In genomic region chr2:176852667-176853066, GRCh38 we compare ENCODE assay signal across 9 cellular contexts.
DNase-seq lines count a peak whose midpoint lies in the region; ATAC-seq and TF ChIP-seq lines count a peak whose summit lies in the region.
"Had no signal": no experiment of that assay in that cellular context is flagged by ENCODE, and none has a peak within 500 bp of the region (broad histone marks: within the 10 kb centered on the region; RNA-seq: fewer than 3 reads in every experiment).

No MANE protein-coding gene starts in this region.

- no CpG with 5 or more reads among the region's 3 CpGs for WGBS in mesendoderm (ENCODE audit: extremely low coverage, insufficient coverage, low lambda C conversion rate)
- WGBS in hepatocyte (ENCODE audit: low lambda C conversion rate, missing lambda C conversion rate): 41% methylated on average over 3 of the region's 3 CpGs

- peak; percentile 60 for ATAC-seq in GM21786 (IDR thresholded peaks at IDR 0.05; ENCODE audit: unreplicated experiment)

- no peak overlapping the region for H2BK15ac ChIP-seq in mesendoderm (replicated peaks; ENCODE audit: low read depth)

- no peak overlapping the region for H4K8ac ChIP-seq in mesendoderm (ENCODE audit: low read depth, low read length)

- H3K23ac ChIP-seq in mesendoderm (ENCODE audit: low read length): no peak overlapping the region

- H3K9ac ChIP-seq in NT2/D1 (ENCODE audit: insufficient read length, low read depth) (no peak overlapping the region), mesendoderm (ENCODE audit: low read length) (no peak overlapping the region)
- H3K9ac ChIP-seq: parathyroid adenoma had no signal

- H3K9me2 ChIP-seq in hepatocyte (replicated peaks; ENCODE audit: insufficient read depth): no peaks in the 10 kb centered on the region

- H2AFZ ChIP-seq in hepatocyte: no peak overlapping the region
- H2AFZ ChIP-seq: parathyroid adenoma had no signal

- no peaks in the 10 kb centered on the region for H3K9me3 ChIP-seq in NT2/D1 (ENCODE audit: insufficient read depth, low read length)
- no peaks in the 10 kb centered on the region for H3K9me3 ChIP-seq in ascending aorta
- H3K9me3 ChIP-seq in hepatocyte (ENCODE audit: low read depth): no peaks in the 10 kb centered on the region

- no peak overlapping the region for H3K18ac ChIP-seq in mesendoderm (ENCODE audit: low read length)

- H3K4ac ChIP-seq in mesendoderm (ENCODE audit: low read depth, low read length): no peak overlapping the region

- H2BK120ac ChIP-seq in mesendoderm (ENCODE audit: low read depth, low read length): no peak overlapping the region

- H3K36me3 ChIP-seq in NT2/D1 (ENCODE audit: insufficient read depth, insufficient read length, low read length) (no peaks in the 10 kb centered on the region), mesendoderm (ENCODE audit: control insufficient read depth, insufficient read depth, low read length) (no peaks in the 10 kb centered on the region), ascending aorta (no peaks in the 10 kb centered on the region), hepatocyte (replicated peaks; ENCODE audit: insufficient read depth, low read depth) (no peaks in the 10 kb centered on the region)

- H2AK5ac ChIP-seq in mesendoderm (ENCODE audit: low read length): no peak overlapping the region

- intact Hi-C loops in ascending aorta (cut with DNase I) (no loop called here), head of caudate nucleus (cut with DNase I) (no loop called here)

- no peak overlapping the region for H3K56ac ChIP-seq in mesendoderm (ENCODE audit: low read length)

- H2BK5ac ChIP-seq in mesendoderm (ENCODE audit: low read length): no peak overlapping the region

- H4K5ac ChIP-seq in mesendoderm (ENCODE audit: low read length): no peak overlapping the region

- H3K27me3 ChIP-seq in NT2/D1 (ENCODE audit: insufficient read depth, insufficient read length) (no peaks in the 10 kb centered on the region), mesendoderm (ENCODE audit: insufficient read depth, low read length, poor library complexity) (no peaks in the 10 kb centered on the region), ascending aorta (no peaks in the 10 kb centered on the region), hepatocyte (no peaks in the 10 kb centered on the region)

- H3K4me3 ChIP-seq in GM12865 (ENCODE audit: low read depth, low read length) (no peak overlapping the region), NT2/D1 (ENCODE audit: insufficient read length, low read depth) (no peak overlapping the region), mesendoderm (ENCODE audit: low read length) (no peak overlapping the region), ascending aorta (no peak overlapping the region), hepatocyte (no peak overlapping the region)

- no peak overlapping the region for H3K4me2 ChIP-seq in mesendoderm (ENCODE audit: low read length)
- H3K4me2 ChIP-seq in hepatocyte: no peak overlapping the region

- H3K4me1 ChIP-seq in NT2/D1 (ENCODE audit: insufficient read depth, insufficient read length): no peaks in the 10 kb centered on the region
- H3K4me1 ChIP-seq in mesendoderm (ENCODE audit: control insufficient read depth, low read depth, low read length): no peaks in the 10 kb centered on the region
- H3K4me1 ChIP-seq in ascending aorta: no peaks in the 10 kb centered on the region
- H3K4me1 ChIP-seq in hepatocyte (ENCODE audit: insufficient read depth): no peaks in the 10 kb centered on the region
- H3K4me1 ChIP-seq: parathyroid adenoma had no signal

- no peaks in the 10 kb centered on the region for H4K20me1 ChIP-seq in hepatocyte (ENCODE audit: insufficient read depth, poor library complexity, severe bottlenecking)

- no peak overlapping the region for H3K27ac ChIP-seq in mesendoderm (ENCODE audit: low read depth, low read length)
- H3K27ac ChIP-seq in ascending aorta: no peak overlapping the region
- no peak overlapping the region for H3K27ac ChIP-seq in hepatocyte
- H3K27ac ChIP-seq: parathyroid adenoma had no signal

- H3K79me2 ChIP-seq in mesendoderm (ENCODE audit: control insufficient read depth, insufficient read depth, low read length): no peaks in the 10 kb centered on the region
- H3K79me2 ChIP-seq in hepatocyte: no peaks in the 10 kb centered on the region
- H3K79me2 ChIP-seq: parathyroid adenoma had no signal

- TF ChIP-seq CTCF in GM12865 (IDR thresholded peaks at IDR 0.05; ENCODE audit: insufficient read depth, low read depth, low read length, missing control alignments): no peak
- no peak for TF ChIP-seq CTCF in ascending aorta (IDR thresholded peaks at IDR 0.05)
- TF ChIP-seq CTCF in hepatocyte (IDR thresholded peaks at IDR 0.05; ENCODE audit: poor library complexity): no peak

- peak; percentile 40 for DNase-seq in GM12865 (ENCODE audit: low read depth)
- peak; percentile 40 for DNase-seq in NT2/D1 (ENCODE audit: low read depth, low spot score)
- peak; percentile 32 for DNase-seq in mesendoderm
- DNase-seq in ascending aorta (ENCODE audit: low spot score in 2 of 2): no peak
- no peak for DNase-seq in hepatocyte (ENCODE audit: low spot score)
- DNase-seq in NCI-H446 (lab: John Stamatoyannopoulos, UW): no peak
- DNase-seq in head of caudate nucleus: no peak

- no peaks in the 10 kb centered on the region for H3K79me1 ChIP-seq in mesendoderm (ENCODE audit: low read length)

Comparison
In these comparisons a context has a peak if more than half of its experiments do, and no peak if none do; other contexts are left out.
1. DNase-seq: peak in GM12865 (single experiment), NT2/D1 (single experiment) and mesendoderm (single experiment); none in ascending aorta (0 of 2), hepatocyte (single experiment), NCI-H446 (0 of 2) and head of caudate nucleus (0 of 42).